Comparison of ENCODE assay signal across 15 cellular contexts in genomic region chr12:18681818-18682217, GRCh38. TPM values are rescaled to one million over a fixed set of nuclear protein-coding genes. Genes with fewer than 3 reads are reported as not detected.
DNase-seq lines count a peak whose midpoint lies in the region; ATAC-seq and TF ChIP-seq lines count a peak whose summit lies in the region.
"Had no signal": no experiment of that assay in that cellular context is flagged by ENCODE, and none has a peak within 500 bp of the region (broad histone marks: within the 10 kb centered on the region; RNA-seq: fewer than 3 reads in every experiment).

No MANE protein-coding gene starts in this region.

- peaks cover 17% of the 10 kb centered on the region for H3K27me3 Mint-ChIP-seq in WTC11 (ENCODE audit: low read depth)
- H3K27me3 Mint-ChIP-seq: IgD-negative memory B cell had no signal

- no peak for TF ChIP-seq CTCF in WTC11 (IDR thresholded peaks at IDR 0.05)

- no peak overlapping the region for H3K4me3 Mint-ChIP-seq in WTC11
- H3K4me3 Mint-ChIP-seq: CD14-positive monocyte; CD8-positive, alpha-beta T cell; H9; IgD-negative memory B cell had no signal

- POLR2A ChIA-PET in WTC11 (lab: Charles Lee): no interaction called here

- peak; percentile 77 for ATAC-seq in WTC11
- no peak for ATAC-seq in HG03378 (IDR thresholded peaks at IDR 0.05; ENCODE audit: unreplicated experiment)
- ATAC-seq in GM21576 (IDR thresholded peaks at IDR 0.05; ENCODE audit: unreplicated experiment): no peak
- ATAC-seq: CD8-positive, alpha-beta T cell had no signal

- peaks cover 17% of the 10 kb centered on the region for H3K4me1 Mint-ChIP-seq in WTC11
- H3K4me1 Mint-ChIP-seq: IgD-negative memory B cell had no signal

- DNase-seq in WTC11 (ENCODE audit: low spot score) (no peak), iPS DF 19.7 (ENCODE audit: low read depth, low spot score) (peak; percentile 35), iPS-NIHi7 (ENCODE audit: extremely low spot score) (peak; percentile 19), activated gamma-delta T cell treated with Interleukin-2 at 50 U/mL for 16 hours (no peak)
- DNase-seq: CD8-positive, alpha-beta T cell; COR-L47; DND-41; GDM1; H9 had no signal

- no peaks in the 10 kb centered on the region for H3K36me3 Mint-ChIP-seq in WTC11
- H3K36me3 Mint-ChIP-seq: CD14-positive monocyte; CD8-positive, alpha-beta T cell; IgD-negative memory B cell had no signal

- CTCF ChIA-PET in WTC11 (lab: Charles Lee): no interaction called here

- no peaks in the 10 kb centered on the region for H3K9me3 Mint-ChIP-seq in WTC11
- H3K9me3 Mint-ChIP-seq: CD14-positive monocyte, H9 had no signal

- no peak overlapping the region for H3K27ac Mint-ChIP-seq in WTC11
- H3K27ac Mint-ChIP-seq: CD14-positive monocyte; CD8-positive, alpha-beta T cell; H9; IgD-negative memory B cell had no signal

TF ChIP-seq in WTC11, 78 proteins besides CTCF, POLR2A, EP300 and RAD21:
- TF ChIP-seq GTF2I (CRISPR knock-in tag; conservative IDR thresholded peaks at IDR 0.05) (no peak), MYBL2 (CRISPR knock-in tag; IDR thresholded peaks at IDR 0.05) (no peak)

RNA-seq across cellular contexts. Expression of gene PLCZ1, which starts 56.0 kb away (rescaled TPM):
- not detected in 3 replicates for total RNA-seq in WTC11 (2021)
- total RNA-seq: A673; CD8-positive, alpha-beta T cell; H9; HT1080 had no signal

RNA-seq across cellular contexts. Expression of gene CAPZA3, which starts 56.1 kb away (rescaled TPM):
- total RNA-seq in WTC11 (2021): not detected in 3 replicates
- total RNA-seq: A673; CD8-positive, alpha-beta T cell; H9; HT1080 had no signal

Comparison
In these comparisons a context has a peak if more than half of its experiments do, and no peak if none do; other contexts are left out.
1. DNase-seq: peak in iPS DF 19.7 (single experiment) and iPS-NIHi7 (single experiment); none in WTC11 (single experiment) and activated gamma-delta T cell treated with Interleukin-2 at 50 U/mL for 16 hours (single experiment).